ENCODE assay signal across 1 cellular context in the genomic region with DNA sequence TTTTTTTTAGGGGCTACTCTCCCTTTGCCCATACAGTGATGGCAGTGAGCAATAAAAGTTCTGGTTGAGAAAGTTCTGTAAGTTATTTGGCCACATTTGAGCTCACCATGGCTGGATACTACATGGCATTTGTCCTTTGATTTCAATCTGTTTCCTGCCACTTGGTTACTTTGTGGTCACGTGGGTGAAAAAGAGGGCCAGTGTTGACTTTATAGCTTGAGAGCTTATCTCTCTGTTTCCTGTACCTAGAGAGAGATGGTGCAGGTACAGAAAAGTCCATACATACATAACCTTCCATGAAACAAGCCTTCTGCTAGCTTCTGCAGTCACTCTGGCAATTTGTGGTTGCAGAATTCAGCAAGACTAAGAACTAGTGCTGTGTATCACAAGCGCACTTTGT.
TF ChIP-seq lines count a peak whose summit lies in the region.

No MANE protein-coding gene starts in this region.

TF ChIP-seq in K562, 482 proteins besides CTCF, POLR2A, EP300 and RAD21:
- TF ChIP-seq KDM1A (IDR thresholded peaks at IDR 0.05) (no peak), FOXA3 (CRISPR knock-in tag; conservative IDR thresholded peaks at IDR 0.05 in 1 of 2, IDR thresholded peaks at IDR 0.05 in 1 of 2) (0 out of 4 replicates have a peak, but pooled peaks of 1 of the 2 experiments have one; percentile 30), THRAP3 (IDR thresholded peaks at IDR 0.05; ENCODE audit: borderline replicate concordance) (no peak)
- TF ChIP-seq, protein P1, sequence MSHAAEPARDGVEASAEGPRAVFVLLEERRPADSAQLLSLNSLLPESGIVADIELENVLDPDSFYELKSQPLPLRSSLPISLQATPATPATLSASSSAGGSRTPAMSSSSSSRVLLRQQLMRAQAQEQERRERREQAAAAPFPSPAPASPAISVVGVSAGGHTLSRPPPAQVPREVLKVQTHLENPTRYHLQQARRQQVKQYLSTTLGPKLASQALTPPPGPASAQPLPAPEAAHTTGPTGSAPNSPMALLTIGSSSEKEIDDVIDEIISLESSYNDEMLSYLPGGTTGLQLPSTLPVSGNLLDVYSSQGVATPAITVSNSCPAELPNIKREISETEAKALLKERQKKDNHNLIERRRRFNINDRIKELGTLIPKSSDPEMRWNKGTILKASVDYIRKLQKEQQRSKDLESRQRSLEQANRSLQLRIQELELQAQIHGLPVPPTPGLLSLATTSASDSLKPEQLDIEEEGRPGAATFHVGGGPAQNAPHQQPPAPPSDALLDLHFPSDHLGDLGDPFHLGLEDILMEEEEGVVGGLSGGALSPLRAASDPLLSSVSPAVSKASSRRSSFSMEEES (CRISPR knock-in tag; IDR thresholded peaks at IDR 0.05): peak; percentile 75
- TF ChIP-seq, protein P2, sequence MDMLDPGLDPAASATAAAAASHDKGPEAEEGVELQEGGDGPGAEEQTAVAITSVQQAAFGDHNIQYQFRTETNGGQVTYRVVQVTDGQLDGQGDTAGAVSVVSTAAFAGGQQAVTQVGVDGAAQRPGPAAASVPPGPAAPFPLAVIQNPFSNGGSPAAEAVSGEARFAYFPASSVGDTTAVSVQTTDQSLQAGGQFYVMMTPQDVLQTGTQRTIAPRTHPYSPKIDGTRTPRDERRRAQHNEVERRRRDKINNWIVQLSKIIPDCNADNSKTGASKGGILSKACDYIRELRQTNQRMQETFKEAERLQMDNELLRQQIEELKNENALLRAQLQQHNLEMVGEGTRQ (CRISPR knock-in tag; IDR thresholded peaks at IDR 0.05): peak; percentile 25; the same call in 1 of the 2 replicates
